8 cellular contexts compared by ENCODE assay signal in genomic region chr5:151224372-151224771, GRCh38. TPM values are rescaled to one million over a fixed set of nuclear protein-coding genes. Genes with fewer than 3 reads are reported as not detected.
DNase-seq lines count a peak whose midpoint lies in the region; ATAC-seq and TF ChIP-seq lines count a peak whose summit lies in the region.

No MANE protein-coding gene starts in this region.

- peaks cover 3% of the 10 kb centered on the region for H3K27me3 Mint-ChIP-seq in activated T-helper 2 cell treated with anti-CD3 and anti-CD28 coated beads, Interferon-gamma antibody, Interleukin-2, Interleukin-4, amounts not matched to agents 10 μg/mL and 5 μg/mL and 100 μg/mL, durations not matched to agents 14 hours and 24 hours and 36 hours (ENCODE audit: low read depth)
- no peaks in the 10 kb centered on the region for H3K27me3 Mint-ChIP-seq in naive thymus-derived CD8-positive, alpha-beta T cell

- POLR2A ChIA-PET in naive thymus-derived CD8-positive, alpha-beta T cell (lab: Charles Lee), result interaction anchor here (0.7 to 8.1 kb wide), 20 partner anchors 10 to 546 kb away, joined by 3 to 233 read pairs (median 11); partner anchors contain the start of genes GM2A and RBM22

- H3K4me3 Mint-ChIP-seq in activated T-helper 2 cell treated with anti-CD3 and anti-CD28 coated beads, Interferon-gamma antibody, Interleukin-2, Interleukin-4, amounts not matched to agents 10 μg/mL and 5 μg/mL and 100 μg/mL, durations not matched to agents 14 hours and 24 hours and 36 hours (ENCODE audit: low read depth), result peak overlapping the region; percentile 81
- H3K4me3 Mint-ChIP-seq in naive thymus-derived CD8-positive, alpha-beta T cell, result peak overlapping the region; percentile 82 to 96 (median 94)

- peak; percentile 32 for ATAC-seq in HG02981 (IDR thresholded peaks at IDR 0.05; ENCODE audit: unreplicated experiment)
- ATAC-seq in naive thymus-derived CD8-positive, alpha-beta T cell, result peak; percentile 29 to 51

- intact Hi-C loops in activated T-helper 2 cell treated with anti-CD3 and anti-CD28 coated beads, Interferon-gamma antibody, Interleukin-2, Interleukin-4, amounts not matched to agents 10 μg/mL and 5 μg/mL and 100 μg/mL, durations not matched to agents 14 hours and 24 hours and 36 hours (cut with micrococcal nuclease), result no loop called here

- no peak for TF ChIP-seq CTCF in GM12865 (IDR thresholded peaks at IDR 0.05; ENCODE audit: insufficient read depth, low read depth, low read length, missing control alignments)

- peak overlapping the region; percentile 76 for H3K4me3 ChIP-seq in GM12865 (ENCODE audit: low read depth, low read length)

- peak; percentile 59 for DNase-seq in GM12865 (ENCODE audit: low read depth)
- DNase-seq in activated T-helper 2 cell treated with anti-CD3 and anti-CD28 coated beads, Interferon-gamma antibody, Interleukin-2, Interleukin-4, amounts not matched to agents 10 μg/mL and 5 μg/mL and 100 μg/mL, durations not matched to agents 14 hours and 24 hours and 36 hours (ENCODE audit: low spot score), result no peak
- DNase-seq in naive thymus-derived CD8-positive, alpha-beta T cell, result peak in 1 of 10 donors; percentile 44
- DNase-seq in NK-92 (lab: John Stamatoyannopoulos, UW; ENCODE audit: unreplicated experiment), result no peak
- no peak for DNase-seq in epidermal melanocyte (ENCODE audit: insufficient read length, low spot score)
- DNase-seq in GOT3 (lab: John Stamatoyannopoulos, UW), result no peak
- no peak for DNase-seq in HK-2 (ENCODE audit: unreplicated experiment)

- peaks cover 16% of the 10 kb centered on the region for H3K36me3 Mint-ChIP-seq in activated T-helper 2 cell treated with anti-CD3 and anti-CD28 coated beads, Interferon-gamma antibody, Interleukin-2, Interleukin-4, amounts not matched to agents 10 μg/mL and 5 μg/mL and 100 μg/mL, durations not matched to agents 14 hours and 24 hours and 36 hours (ENCODE audit: low read depth)
- H3K36me3 Mint-ChIP-seq in naive thymus-derived CD8-positive, alpha-beta T cell, result peaks cover 0 to 14% (median 7%) of the 10 kb centered on the region in 3 donors

- peaks cover 46% of the 10 kb centered on the region for H3K4me1 Mint-ChIP-seq in activated T-helper 2 cell treated with anti-CD3 and anti-CD28 coated beads, Interferon-gamma antibody, Interleukin-2, Interleukin-4, amounts not matched to agents 10 μg/mL and 5 μg/mL and 100 μg/mL, durations not matched to agents 14 hours and 24 hours and 36 hours (ENCODE audit: low read depth)
- H3K4me1 Mint-ChIP-seq in naive thymus-derived CD8-positive, alpha-beta T cell, result peaks cover 37 to 64% (median 50%) of the 10 kb centered on the region in 4 donors

- no peaks in the 10 kb centered on the region for H3K9me3 Mint-ChIP-seq in activated T-helper 2 cell treated with anti-CD3 and anti-CD28 coated beads, Interferon-gamma antibody, Interleukin-2, Interleukin-4, amounts not matched to agents 10 μg/mL and 5 μg/mL and 100 μg/mL, durations not matched to agents 14 hours and 24 hours and 36 hours
- H3K9me3 Mint-ChIP-seq in naive thymus-derived CD8-positive, alpha-beta T cell, result no peaks in the 10 kb centered on the region

- H3K27ac Mint-ChIP-seq in activated T-helper 2 cell treated with anti-CD3 and anti-CD28 coated beads, Interferon-gamma antibody, Interleukin-2, Interleukin-4, amounts not matched to agents 10 μg/mL and 5 μg/mL and 100 μg/mL, durations not matched to agents 14 hours and 24 hours and 36 hours, result peak overlapping the region; percentile 61
- peak overlapping the region; percentile 93 to 100 (median 96) for H3K27ac Mint-ChIP-seq in naive thymus-derived CD8-positive, alpha-beta T cell

RNA-seq across cellular contexts. Expression of gene CCDC69, which starts 0.5 kb away (rescaled TPM):
- total RNA-seq in activated T-helper 2 cell treated with anti-CD3 and anti-CD28 coated beads, Interferon-gamma antibody, Interleukin-2, Interleukin-4, amounts not matched to agents 10 μg/mL and 5 μg/mL and 100 μg/mL, durations not matched to agents 14 hours and 24 hours and 36 hours, result 29.8 and 31.4 TPM in 2 replicates
- total RNA-seq in naive thymus-derived CD8-positive, alpha-beta T cell, result 100 to 1,000 TPM; 131 to 151 TPM
- polyA plus RNA-seq in naive thymus-derived CD8-positive, alpha-beta T cell, result 100 to 1,000 TPM in 1 of 3 donors, 10 to 100 TPM in 2; 79.8 to 130 (median 98.1) TPM

RNA-seq across cellular contexts. Expression of gene GM2A, which starts 28.6 kb away (rescaled TPM):
- total RNA-seq in activated T-helper 2 cell treated with anti-CD3 and anti-CD28 coated beads, Interferon-gamma antibody, Interleukin-2, Interleukin-4, amounts not matched to agents 10 μg/mL and 5 μg/mL and 100 μg/mL, durations not matched to agents 14 hours and 24 hours and 36 hours, result 20.4 and 20.9 TPM in 2 replicates
- total RNA-seq in naive thymus-derived CD8-positive, alpha-beta T cell, result 10 to 100 TPM; 12.5 to 13.8 TPM
- polyA plus RNA-seq in naive thymus-derived CD8-positive, alpha-beta T cell, result 1 to 10 TPM; 3.8 to 6.5 (median 5.6) TPM
